Comparison of ENCODE assay signal across 2 cellular contexts in the genomic region with DNA sequence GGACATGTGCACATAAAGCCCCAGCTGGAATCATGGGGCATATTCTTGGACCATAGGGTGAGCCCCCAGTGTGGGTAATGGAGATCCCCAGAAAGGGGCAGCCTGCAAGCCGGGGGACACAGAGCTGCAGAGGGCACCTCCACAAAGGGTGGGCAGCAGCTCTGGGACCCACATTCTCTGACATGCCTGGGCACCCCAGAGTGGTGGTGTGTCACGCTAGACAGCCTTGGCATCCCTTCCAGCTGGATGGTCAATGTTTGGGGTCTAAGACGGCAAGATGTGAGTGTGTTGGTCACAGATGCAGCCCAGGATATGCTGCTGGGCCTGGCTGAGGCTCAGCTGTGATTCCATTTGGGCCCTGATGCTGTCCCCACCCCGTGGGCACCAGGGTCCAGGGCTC.
TF ChIP-seq lines count a peak whose summit lies in the region.

No MANE protein-coding gene starts in this region.

TF ChIP-seq in SK-N-SH, 30 proteins besides CTCF, POLR2A, EP300 and RAD21 (continued from another document):
- no peak for TF ChIP-seq PBX3 (IDR thresholded peaks at IDR 0.05)
- TF ChIP-seq, protein P1, sequence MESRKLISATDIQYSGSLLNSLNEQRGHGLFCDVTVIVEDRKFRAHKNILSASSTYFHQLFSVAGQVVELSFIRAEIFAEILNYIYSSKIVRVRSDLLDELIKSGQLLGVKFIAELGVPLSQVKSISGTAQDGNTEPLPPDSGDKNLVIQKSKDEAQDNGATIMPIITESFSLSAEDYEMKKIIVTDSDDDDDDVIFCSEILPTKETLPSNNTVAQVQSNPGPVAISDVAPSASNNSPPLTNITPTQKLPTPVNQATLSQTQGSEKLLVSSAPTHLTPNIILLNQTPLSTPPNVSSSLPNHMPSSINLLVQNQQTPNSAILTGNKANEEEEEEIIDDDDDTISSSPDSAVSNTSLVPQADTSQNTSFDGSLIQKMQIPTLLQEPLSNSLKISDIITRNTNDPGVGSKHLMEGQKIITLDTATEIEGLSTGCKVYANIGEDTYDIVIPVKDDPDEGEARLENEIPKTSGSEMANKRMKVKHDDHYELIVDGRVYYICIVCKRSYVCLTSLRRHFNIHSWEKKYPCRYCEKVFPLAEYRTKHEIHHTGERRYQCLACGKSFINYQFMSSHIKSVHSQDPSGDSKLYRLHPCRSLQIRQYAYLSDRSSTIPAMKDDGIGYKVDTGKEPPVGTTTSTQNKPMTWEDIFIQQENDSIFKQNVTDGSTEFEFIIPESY (IDR thresholded peaks at IDR 0.05; ENCODE audit: borderline replicate concordance, low read depth): no peak
- no peak for TF ChIP-seq TEAD4 (IDR thresholded peaks at IDR 0.05; ENCODE audit: borderline replicate concordance, insufficient read depth)
- TF ChIP-seq GATA2 (CRISPR knock-in tag; IDR thresholded peaks at IDR 0.05): no peak
- no peak for TF ChIP-seq RCOR1 (IDR thresholded peaks at IDR 0.05; ENCODE audit: low read length)
- TF ChIP-seq YY1 (IDR thresholded peaks at IDR 0.05; ENCODE audit: low read depth): no peak
- TF ChIP-seq IRF3 (IDR thresholded peaks at IDR 0.05; ENCODE audit: low read depth, low read length): no peak
- no peak for TF ChIP-seq CHD2 (IDR thresholded peaks at IDR 0.05; ENCODE audit: low read length, partially characterized antibody)
- TF ChIP-seq SIN3A (IDR thresholded peaks at IDR 0.05; ENCODE audit: borderline replicate concordance, low read depth, low read length): no peak
- no peak for TF ChIP-seq GABPA (IDR thresholded peaks at IDR 0.05; ENCODE audit: low read depth)
- no peak for TF ChIP-seq NRF1 (IDR thresholded peaks at IDR 0.05; ENCODE audit: low read depth, low read length)
- no peak for TF ChIP-seq POLR2AphosphoS5 (IDR thresholded peaks at IDR 0.05; ENCODE audit: low read depth, low read length)
- no peak for TF ChIP-seq FOXJ3 (CRISPR knock-in tag; IDR thresholded peaks at IDR 0.05)
- no peak for TF ChIP-seq FOXM1 (IDR thresholded peaks at IDR 0.05; ENCODE audit: low read depth)
- no peak for TF ChIP-seq EZH2phosphoT487 (IDR thresholded peaks at IDR 0.05; ENCODE audit: borderline replicate concordance, low read depth)
- no peak for TF ChIP-seq MAX (IDR thresholded peaks at IDR 0.05; ENCODE audit: low read depth)
- no peak for TF ChIP-seq ELF1 (IDR thresholded peaks at IDR 0.05)
TF ChIP-seq in SK-N-SH: peak in this region for 0.

TF ChIP-seq in SK-N-SH treated with all-trans-retinoic acid at 6 μM for 48 hours, 23 proteins besides CTCF, POLR2A, EP300 and RAD21 (continued from another document):
- TF ChIP-seq CREB5 (CRISPR knock-in tag; IDR thresholded peaks at IDR 0.05; ENCODE audit: low read depth) (no peak), SNAI2 (CRISPR knock-in tag; IDR thresholded peaks at IDR 0.05) (no peak), ZNF70 (CRISPR knock-in tag; IDR thresholded peaks at IDR 0.05) (no peak), TOX (CRISPR knock-in tag; IDR thresholded peaks at IDR 0.05; ENCODE audit: borderline replicate concordance) (no peak), ISL1 (CRISPR knock-in tag; IDR thresholded peaks at IDR 0.05) (no peak), ARNTL (CRISPR knock-in tag; IDR thresholded peaks at IDR 0.05; ENCODE audit: borderline replicate concordance, low read depth) (no peak), GLIS3 (CRISPR knock-in tag; IDR thresholded peaks at IDR 0.05) (no peak), TCF4 (CRISPR knock-in tag; IDR thresholded peaks at IDR 0.05; ENCODE audit: borderline replicate concordance) (no peak), ZFP30 (CRISPR knock-in tag; IDR thresholded peaks at IDR 0.05) (no peak)
- TF ChIP-seq, protein P2, sequence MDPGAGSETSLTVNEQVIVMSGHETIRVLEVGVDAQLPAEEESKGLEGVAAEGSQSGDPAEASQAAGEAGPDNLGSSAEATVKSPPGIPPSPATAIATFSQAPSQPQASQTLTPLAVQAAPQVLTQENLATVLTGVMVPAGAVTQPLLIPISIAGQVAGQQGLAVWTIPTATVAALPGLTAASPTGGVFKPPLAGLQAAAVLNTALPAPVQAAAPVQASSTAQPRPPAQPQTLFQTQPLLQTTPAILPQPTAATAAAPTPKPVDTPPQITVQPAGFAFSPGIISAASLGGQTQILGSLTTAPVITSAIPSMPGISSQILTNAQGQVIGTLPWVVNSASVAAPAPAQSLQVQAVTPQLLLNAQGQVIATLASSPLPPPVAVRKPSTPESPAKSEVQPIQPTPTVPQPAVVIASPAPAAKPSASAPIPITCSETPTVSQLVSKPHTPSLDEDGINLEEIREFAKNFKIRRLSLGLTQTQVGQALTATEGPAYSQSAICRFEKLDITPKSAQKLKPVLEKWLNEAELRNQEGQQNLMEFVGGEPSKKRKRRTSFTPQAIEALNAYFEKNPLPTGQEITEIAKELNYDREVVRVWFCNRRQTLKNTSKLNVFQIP (CRISPR knock-in tag; IDR thresholded peaks at IDR 0.05; ENCODE audit: borderline replicate concordance, low read depth): no peak
TF ChIP-seq in SK-N-SH treated with all-trans-retinoic acid at 6 μM for 48 hours: peak in this region for 0.
